In the genomic region with DNA sequence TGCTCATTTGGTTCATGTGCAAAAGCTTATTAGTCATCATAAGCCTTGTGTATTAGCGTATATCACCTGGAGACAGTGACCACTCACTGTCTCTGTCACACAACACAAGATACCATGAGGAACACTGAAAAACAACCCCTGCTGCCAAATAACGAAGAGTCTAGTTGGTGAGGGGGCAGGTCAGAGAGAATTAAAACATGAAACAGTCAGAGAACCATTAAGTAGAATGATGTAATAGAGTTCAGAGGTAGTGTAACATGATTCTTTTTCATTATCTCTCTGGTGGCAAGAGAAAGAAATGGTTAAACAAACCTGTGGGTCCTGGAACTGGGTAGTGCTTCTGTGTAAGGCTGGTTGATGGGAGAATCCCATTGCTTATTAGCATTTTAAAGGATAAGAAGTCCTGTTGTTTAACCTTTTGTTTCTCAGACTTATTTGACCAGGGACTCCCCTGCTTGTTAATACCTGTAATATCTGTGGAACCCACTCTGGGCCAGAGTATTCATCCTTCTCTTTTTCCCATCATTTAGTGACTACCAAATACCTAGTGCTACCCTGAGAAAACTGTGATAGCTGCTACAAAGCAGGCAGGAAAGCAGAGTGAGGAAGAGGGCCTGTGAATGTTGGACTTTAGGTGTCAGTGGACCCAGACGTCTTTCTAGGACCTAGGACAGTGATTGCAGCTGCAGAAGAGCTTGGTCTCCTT, we compare ENCODE assay signal across 1 cellular context.
TF ChIP-seq lines count a peak whose summit lies in the region.

No MANE protein-coding gene starts in this region.

TF ChIP-seq in K562, 482 proteins besides CTCF, POLR2A, EP300 and RAD21 (continues in another document):
- no peak for TF ChIP-seq SAFB (IDR thresholded peaks at IDR 0.05; ENCODE audit: borderline replicate concordance, low read depth, low read length)
- no peak for TF ChIP-seq NR2C2 (CRISPR knock-in tag; IDR thresholded peaks at IDR 0.05)
- peak; percentile 51; the same call in 1 of the 2 replicates for TF ChIP-seq NR2C2 (tag; IDR thresholded peaks at IDR 0.05)
- TF ChIP-seq, protein P1, sequence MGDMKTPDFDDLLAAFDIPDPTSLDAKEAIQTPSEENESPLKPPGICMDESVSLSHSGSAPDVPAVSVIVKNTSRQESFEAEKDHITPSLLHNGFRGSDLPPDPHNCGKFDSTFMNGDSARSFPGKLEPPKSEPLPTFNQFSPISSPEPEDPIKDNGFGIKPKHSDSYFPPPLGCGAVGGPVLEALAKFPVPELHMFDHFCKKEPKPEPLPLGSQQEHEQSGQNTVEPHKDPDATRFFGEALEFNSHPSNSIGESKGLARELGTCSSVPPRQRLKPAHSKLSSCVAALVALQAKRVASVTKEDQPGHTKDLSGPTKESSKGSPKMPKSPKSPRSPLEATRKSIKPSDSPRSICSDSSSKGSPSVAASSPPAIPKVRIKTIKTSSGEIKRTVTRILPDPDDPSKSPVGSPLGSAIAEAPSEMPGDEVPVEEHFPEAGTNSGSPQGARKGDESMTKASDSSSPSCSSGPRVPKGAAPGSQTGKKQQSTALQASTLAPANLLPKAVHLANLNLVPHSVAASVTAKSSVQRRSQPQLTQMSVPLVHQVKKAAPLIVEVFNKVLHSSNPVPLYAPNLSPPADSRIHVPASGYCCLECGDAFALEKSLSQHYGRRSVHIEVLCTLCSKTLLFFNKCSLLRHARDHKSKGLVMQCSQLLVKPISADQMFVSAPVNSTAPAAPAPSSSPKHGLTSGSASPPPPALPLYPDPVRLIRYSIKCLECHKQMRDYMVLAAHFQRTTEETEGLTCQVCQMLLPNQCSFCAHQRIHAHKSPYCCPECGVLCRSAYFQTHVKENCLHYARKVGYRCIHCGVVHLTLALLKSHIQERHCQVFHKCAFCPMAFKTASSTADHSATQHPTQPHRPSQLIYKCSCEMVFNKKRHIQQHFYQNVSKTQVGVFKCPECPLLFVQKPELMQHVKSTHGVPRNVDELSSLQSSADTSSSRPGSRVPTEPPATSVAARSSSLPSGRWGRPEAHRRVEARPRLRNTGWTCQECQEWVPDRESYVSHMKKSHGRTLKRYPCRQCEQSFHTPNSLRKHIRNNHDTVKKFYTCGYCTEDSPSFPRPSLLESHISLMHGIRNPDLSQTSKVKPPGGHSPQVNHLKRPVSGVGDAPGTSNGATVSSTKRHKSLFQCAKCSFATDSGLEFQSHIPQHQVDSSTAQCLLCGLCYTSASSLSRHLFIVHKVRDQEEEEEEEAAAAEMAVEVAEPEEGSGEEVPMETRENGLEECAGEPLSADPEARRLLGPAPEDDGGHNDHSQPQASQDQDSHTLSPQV (IDR thresholded peaks at IDR 0.05), result 0 out of 2 replicates have a peak, but pooled peaks have one; percentile 18
- TF ChIP-seq, protein P2, sequence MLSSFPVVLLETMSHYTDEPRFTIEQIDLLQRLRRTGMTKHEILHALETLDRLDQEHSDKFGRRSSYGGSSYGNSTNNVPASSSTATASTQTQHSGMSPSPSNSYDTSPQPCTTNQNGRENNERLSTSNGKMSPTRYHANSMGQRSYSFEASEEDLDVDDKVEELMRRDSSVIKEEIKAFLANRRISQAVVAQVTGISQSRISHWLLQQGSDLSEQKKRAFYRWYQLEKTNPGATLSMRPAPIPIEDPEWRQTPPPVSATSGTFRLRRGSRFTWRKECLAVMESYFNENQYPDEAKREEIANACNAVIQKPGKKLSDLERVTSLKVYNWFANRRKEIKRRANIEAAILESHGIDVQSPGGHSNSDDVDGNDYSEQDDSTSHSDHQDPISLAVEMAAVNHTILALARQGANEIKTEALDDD (IDR thresholded peaks at IDR 0.05), result no peak
- TF ChIP-seq, protein P3, sequence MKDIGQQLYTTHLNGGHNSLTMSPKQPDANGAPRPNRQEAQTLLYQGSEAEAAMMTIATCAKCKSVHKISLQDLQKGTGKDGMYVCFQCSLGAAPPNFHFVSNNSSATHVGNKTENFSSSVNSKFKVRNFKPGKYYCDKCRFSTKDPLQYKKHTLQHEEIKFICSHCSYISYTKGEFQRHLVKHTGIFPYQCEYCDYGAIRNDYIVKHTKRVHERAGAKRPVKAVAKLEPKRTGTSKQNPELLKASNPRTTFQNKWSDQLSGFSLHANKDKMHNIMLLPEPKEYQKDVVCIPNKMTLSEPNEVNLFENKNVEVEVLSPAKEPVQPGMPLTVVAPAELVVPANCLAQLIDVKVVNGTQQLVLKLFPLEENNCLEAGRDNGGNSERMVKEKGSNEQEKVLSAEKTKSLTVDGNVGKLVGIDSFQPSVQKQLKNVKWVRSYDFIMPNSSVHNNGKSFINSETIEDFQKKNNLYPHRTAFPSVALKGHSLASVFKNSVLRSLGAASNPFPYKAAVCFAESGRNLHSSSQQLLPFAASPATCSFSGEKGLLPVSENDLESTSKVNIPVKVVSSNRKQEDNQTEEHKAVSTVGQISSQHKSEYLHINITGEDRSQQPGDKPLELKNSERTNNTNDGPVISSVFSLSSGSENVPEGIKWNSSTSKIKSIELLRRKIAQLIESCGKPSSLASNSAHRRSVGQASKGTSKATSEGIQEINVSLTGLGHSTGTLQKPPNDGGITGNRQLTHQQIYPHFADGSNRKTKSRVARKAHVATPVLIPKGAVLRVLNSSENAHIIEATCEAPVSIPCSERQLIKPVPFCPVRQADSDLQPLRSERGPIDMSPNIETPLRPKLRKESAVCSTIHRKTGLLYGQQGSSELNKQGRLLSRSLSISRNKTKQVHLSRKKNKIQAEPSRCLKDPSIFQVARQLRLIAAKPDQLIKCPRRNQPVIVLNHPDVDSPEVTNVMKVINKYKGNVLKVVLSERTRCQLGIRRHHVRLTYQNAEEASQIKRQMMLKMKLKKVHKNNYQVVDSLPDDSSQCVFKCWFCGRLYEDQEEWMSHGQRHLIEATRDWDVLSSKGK (CRISPR knock-in tag; IDR thresholded peaks at IDR 0.05), result no peak
- TF ChIP-seq SRF (CRISPR knock-in tag; IDR thresholded peaks at IDR 0.05), result no peak
- TF ChIP-seq SOX6 (IDR thresholded peaks at IDR 0.05), result no peak
- TF ChIP-seq, protein P4, sequence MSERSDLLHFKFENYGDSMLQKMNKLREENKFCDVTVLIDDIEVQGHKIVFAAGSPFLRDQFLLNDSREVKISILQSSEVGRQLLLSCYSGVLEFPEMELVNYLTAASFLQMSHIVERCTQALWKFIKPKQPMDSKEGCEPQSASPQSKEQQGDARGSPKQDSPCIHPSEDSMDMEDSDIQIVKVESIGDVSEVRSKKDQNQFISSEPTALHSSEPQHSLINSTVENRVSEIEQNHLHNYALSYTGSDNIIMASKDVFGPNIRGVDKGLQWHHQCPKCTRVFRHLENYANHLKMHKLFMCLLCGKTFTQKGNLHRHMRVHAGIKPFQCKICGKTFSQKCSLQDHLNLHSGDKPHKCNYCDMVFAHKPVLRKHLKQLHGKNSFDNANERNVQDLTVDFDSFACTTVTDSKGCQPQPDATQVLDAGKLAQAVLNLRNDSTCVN (CRISPR knock-in tag; IDR thresholded peaks at IDR 0.05), result no peak
- no peak for TF ChIP-seq HNRNPLL (IDR thresholded peaks at IDR 0.05; ENCODE audit: low read depth, low read length, poor library complexity, severe bottlenecking)
- TF ChIP-seq, protein P5, sequence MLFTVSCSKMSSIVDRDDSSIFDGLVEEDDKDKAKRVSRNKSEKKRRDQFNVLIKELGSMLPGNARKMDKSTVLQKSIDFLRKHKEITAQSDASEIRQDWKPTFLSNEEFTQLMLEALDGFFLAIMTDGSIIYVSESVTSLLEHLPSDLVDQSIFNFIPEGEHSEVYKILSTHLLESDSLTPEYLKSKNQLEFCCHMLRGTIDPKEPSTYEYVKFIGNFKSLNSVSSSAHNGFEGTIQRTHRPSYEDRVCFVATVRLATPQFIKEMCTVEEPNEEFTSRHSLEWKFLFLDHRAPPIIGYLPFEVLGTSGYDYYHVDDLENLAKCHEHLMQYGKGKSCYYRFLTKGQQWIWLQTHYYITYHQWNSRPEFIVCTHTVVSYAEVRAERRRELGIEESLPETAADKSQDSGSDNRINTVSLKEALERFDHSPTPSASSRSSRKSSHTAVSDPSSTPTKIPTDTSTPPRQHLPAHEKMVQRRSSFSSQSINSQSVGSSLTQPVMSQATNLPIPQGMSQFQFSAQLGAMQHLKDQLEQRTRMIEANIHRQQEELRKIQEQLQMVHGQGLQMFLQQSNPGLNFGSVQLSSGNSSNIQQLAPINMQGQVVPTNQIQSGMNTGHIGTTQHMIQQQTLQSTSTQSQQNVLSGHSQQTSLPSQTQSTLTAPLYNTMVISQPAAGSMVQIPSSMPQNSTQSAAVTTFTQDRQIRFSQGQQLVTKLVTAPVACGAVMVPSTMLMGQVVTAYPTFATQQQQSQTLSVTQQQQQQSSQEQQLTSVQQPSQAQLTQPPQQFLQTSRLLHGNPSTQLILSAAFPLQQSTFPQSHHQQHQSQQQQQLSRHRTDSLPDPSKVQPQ (CRISPR knock-in tag; IDR thresholded peaks at IDR 0.05; ENCODE audit: borderline replicate concordance), result no peak
- TF ChIP-seq, protein P6, sequence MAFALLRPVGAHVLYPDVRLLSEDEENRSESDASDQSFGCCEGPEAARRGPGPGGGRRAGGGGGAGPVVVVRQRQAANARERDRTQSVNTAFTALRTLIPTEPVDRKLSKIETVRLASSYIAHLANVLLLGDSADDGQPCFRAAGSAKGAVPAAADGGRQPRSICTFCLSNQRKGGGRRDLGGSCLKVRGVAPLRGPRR (CRISPR knock-in tag; IDR thresholded peaks at IDR 0.05), result no peak
- no peak for TF ChIP-seq C11orf30 (IDR thresholded peaks at IDR 0.05; ENCODE audit: low read depth)
- TF ChIP-seq MTA2 (IDR thresholded peaks at IDR 0.05; ENCODE audit: low read depth), result no peak
- TF ChIP-seq NELFE (IDR thresholded peaks at IDR 0.05; ENCODE audit: insufficient read depth, insufficient read length), result no peak
- no peak for TF ChIP-seq CSDE1 (IDR thresholded peaks at IDR 0.05)
- TF ChIP-seq, protein P7, sequence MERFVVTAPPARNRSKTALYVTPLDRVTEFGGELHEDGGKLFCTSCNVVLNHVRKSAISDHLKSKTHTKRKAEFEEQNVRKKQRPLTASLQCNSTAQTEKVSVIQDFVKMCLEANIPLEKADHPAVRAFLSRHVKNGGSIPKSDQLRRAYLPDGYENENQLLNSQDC (CRISPR knock-in tag; IDR thresholded peaks at IDR 0.05), result no peak
- no peak for TF ChIP-seq MEIS2 (IDR thresholded peaks at IDR 0.05; ENCODE audit: partially characterized antibody)
- TF ChIP-seq, protein P8, sequence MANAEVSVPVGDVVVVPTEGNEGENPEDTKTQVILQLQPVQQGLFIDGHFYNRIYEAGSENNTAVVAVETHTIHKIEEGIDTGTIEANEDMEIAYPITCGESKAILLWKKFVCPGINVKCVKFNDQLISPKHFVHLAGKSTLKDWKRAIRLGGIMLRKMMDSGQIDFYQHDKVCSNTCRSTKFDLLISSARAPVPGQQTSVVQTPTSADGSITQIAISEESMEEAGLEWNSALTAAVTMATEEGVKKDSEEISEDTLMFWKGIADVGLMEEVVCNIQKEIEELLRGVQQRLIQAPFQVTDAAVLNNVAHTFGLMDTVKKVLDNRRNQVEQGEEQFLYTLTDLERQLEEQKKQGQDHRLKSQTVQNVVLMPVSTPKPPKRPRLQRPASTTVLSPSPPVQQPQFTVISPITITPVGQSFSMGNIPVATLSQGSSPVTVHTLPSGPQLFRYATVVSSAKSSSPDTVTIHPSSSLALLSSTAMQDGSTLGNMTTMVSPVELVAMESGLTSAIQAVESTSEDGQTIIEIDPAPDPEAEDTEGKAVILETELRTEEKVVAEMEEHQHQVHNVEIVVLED (CRISPR knock-in tag; IDR thresholded peaks at IDR 0.05), result no peak
- no peak for TF ChIP-seq NUFIP1 (IDR thresholded peaks at IDR 0.05; ENCODE audit: partially characterized antibody)
- TF ChIP-seq, protein P9, sequence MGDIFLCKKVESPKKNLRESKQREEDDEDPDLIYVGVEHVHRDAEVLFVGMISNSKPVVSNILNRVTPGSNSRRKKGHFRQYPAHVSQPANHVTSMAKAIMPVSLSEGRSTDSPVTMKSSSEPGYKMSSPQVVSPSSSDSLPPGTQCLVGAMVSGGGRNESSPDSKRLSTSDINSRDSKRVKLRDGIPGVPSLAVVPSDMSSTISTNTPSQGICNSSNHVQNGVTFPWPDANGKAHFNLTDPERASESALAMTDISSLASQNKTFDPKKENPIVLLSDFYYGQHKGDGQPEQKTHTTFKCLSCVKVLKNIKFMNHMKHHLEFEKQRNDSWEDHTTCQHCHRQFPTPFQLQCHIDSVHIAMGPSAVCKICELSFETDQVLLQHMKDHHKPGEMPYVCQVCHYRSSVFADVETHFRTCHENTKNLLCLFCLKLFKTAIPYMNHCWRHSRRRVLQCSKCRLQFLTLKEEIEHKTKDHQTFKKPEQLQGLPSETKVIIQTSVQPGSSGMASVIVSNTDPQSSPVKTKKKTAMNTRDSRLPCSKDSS (IDR thresholded peaks at IDR 0.05; ENCODE audit: low read depth, partially characterized antibody), result no peak
- TF ChIP-seq, protein P10, sequence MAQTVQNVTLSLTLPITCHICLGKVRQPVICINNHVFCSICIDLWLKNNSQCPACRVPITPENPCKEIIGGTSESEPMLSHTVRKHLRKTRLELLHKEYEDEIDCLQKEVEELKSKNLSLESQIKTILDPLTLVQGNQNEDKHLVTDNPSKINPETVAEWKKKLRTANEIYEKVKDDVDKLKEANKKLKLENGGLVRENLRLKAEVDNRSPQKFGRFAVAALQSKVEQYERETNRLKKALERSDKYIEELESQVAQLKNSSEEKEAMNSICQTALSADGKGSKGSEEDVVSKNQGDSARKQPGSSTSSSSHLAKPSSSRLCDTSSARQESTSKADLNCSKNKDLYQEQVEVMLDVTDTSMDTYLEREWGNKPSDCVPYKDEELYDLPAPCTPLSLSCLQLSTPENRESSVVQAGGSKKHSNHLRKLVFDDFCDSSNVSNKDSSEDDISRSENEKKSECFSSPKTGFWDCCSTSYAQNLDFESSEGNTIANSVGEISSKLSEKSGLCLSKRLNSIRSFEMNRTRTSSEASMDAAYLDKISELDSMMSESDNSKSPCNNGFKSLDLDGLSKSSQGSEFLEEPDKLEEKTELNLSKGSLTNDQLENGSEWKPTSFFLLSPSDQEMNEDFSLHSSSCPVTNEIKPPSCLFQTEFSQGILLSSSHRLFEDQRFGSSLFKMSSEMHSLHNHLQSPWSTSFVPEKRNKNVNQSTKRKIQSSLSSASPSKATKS (CRISPR knock-in tag; IDR thresholded peaks at IDR 0.05), result no peak
- TF ChIP-seq, protein P11, sequence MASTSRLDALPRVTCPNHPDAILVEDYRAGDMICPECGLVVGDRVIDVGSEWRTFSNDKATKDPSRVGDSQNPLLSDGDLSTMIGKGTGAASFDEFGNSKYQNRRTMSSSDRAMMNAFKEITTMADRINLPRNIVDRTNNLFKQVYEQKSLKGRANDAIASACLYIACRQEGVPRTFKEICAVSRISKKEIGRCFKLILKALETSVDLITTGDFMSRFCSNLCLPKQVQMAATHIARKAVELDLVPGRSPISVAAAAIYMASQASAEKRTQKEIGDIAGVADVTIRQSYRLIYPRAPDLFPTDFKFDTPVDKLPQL (IDR thresholded peaks at IDR 0.05; ENCODE audit: extremely low read depth, insufficient read length), result no peak
- TF ChIP-seq PTBP1 (IDR thresholded peaks at IDR 0.05; ENCODE audit: low read depth, low read length), result no peak
- TF ChIP-seq, protein P12, sequence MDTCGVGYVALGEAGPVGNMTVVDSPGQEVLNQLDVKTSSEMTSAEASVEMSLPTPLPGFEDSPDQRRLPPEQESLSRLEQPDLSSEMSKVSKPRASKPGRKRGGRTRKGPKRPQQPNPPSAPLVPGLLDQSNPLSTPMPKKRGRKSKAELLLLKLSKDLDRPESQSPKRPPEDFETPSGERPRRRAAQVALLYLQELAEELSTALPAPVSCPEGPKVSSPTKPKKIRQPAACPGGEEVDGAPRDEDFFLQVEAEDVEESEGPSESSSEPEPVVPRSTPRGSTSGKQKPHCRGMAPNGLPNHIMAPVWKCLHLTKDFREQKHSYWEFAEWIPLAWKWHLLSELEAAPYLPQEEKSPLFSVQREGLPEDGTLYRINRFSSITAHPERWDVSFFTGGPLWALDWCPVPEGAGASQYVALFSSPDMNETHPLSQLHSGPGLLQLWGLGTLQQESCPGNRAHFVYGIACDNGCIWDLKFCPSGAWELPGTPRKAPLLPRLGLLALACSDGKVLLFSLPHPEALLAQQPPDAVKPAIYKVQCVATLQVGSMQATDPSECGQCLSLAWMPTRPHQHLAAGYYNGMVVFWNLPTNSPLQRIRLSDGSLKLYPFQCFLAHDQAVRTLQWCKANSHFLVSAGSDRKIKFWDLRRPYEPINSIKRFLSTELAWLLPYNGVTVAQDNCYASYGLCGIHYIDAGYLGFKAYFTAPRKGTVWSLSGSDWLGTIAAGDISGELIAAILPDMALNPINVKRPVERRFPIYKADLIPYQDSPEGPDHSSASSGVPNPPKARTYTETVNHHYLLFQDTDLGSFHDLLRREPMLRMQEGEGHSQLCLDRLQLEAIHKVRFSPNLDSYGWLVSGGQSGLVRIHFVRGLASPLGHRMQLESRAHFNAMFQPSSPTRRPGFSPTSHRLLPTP (IDR thresholded peaks at IDR 0.05; ENCODE audit: borderline replicate concordance, extremely low read depth, insufficient read length), result no peak
